20 cellular contexts compared by ENCODE assay signal in the genomic region with DNA sequence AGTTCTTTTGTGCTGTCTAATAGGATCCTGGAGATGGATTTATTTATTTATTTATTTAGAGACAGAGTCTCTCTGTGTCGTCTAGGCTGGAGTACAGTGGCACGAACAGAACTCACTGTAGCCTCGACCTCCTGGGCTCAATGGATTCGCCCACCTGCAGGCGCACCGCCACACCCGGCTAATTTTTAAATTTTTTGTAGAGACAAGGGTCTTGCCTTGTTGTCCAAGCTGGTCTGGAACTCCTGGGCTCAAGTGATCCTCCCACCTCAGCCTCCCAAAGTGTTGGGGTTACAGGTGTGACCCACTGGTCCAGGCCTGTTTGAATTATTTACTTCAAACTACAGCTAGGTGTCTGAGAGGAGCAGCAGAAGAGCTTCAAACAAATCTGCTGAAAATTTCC. TPM values are rescaled to one million over a fixed set of nuclear protein-coding genes. Genes with fewer than 3 reads are reported as not detected.
DNase-seq lines count a peak whose midpoint lies in the region; ATAC-seq and TF ChIP-seq lines count a peak whose summit lies in the region.
"Had no signal": no experiment of that assay in that cellular context is flagged by ENCODE, and none has a peak within 500 bp of the region (broad histone marks: within the 10 kb centered on the region; RNA-seq: fewer than 3 reads in every experiment).

No MANE protein-coding gene starts in this region.

- H3K4me2 ChIP-seq in OCI-LY7 (ENCODE audit: low read length) = peak overlapping the region; percentile 91
- H3K4me2 ChIP-seq: A549 had no signal

- peak overlapping the region; percentile 94 for H3K4me3 Mint-ChIP-seq in activated CD8-positive, alpha-beta T cell treated with anti-CD3 and anti-CD28 coated beads for 36 hours
- H3K4me3 Mint-ChIP-seq in activated CD8-positive, alpha-beta T cell treated with anti-CD3 and anti-CD28 coated beads, Interleukin-2, amount 10 ng/mL, durations not matched to agents 7 days and 5 days = no peak overlapping the region

- no peaks in the 10 kb centered on the region for H3K9me3 Mint-ChIP-seq in activated CD8-positive, alpha-beta T cell treated with anti-CD3 and anti-CD28 coated beads for 36 hours
- H3K9me3 Mint-ChIP-seq in activated CD8-positive, alpha-beta T cell treated with anti-CD3 and anti-CD28 coated beads, Interleukin-2, amount 10 ng/mL, durations not matched to agents 7 days and 5 days (ENCODE audit: insufficient read depth) = no peaks in the 10 kb centered on the region
- H3K9me3 Mint-ChIP-seq: effector memory CD8-positive, alpha-beta T cell had no signal

- H3K27me3 Mint-ChIP-seq in activated CD8-positive, alpha-beta T cell treated with anti-CD3 and anti-CD28 coated beads for 36 hours = no peaks in the 10 kb centered on the region
- H3K27me3 Mint-ChIP-seq in activated CD8-positive, alpha-beta T cell treated with anti-CD3 and anti-CD28 coated beads, Interleukin-2, amount 10 ng/mL, durations not matched to agents 7 days and 5 days (ENCODE audit: low read depth) = no peaks in the 10 kb centered on the region
- H3K27me3 Mint-ChIP-seq: effector memory CD8-positive, alpha-beta T cell had no signal

- H3K79me2 ChIP-seq in OCI-LY7 (ENCODE audit: insufficient read depth, low read depth, low read length) = peaks cover 26% of the 10 kb centered on the region

- DNase-seq in activated CD8-positive, alpha-beta T cell treated with anti-CD3 and anti-CD28 coated beads for 36 hours = no peak
- DNase-seq in activated CD8-positive, alpha-beta T cell treated with anti-CD3 and anti-CD28 coated beads, Interleukin-2, amount 10 ng/mL, durations not matched to agents 7 days and 5 days = no peak
- DNase-seq in OCI-LY7 (ENCODE audit: low spot score) (no peak), dorsolateral prefrontal cortex (peak in 1 of 10 donors; percentile 19), sciatic nerve (ENCODE audit: low spot score) (peak; percentile 3), testis (no peak), NCI-H510A treated with DMSO at 0.1 percent for 48 hours (lab: John Stamatoyannopoulos, UW) (no peak)
- DNase-seq in stimulated activated CD4-positive, alpha-beta T cell treated with anti-CD3 and anti-CD28 coated beads, Interleukin-1b, Interleukin-23, amount 100 ng/mL, for 48 hours = no peak
- DNase-seq: activated CD4-positive, alpha-beta T cell treated with anti-CD3 and anti-CD28 coated beads for 4 hours; central memory CD4-positive, alpha-beta T cell; NCI-H1105 treated with DMSO at 0.1 percent for 48 hours; NCI-H2107; NCI-H748 treated with DMSO at 0.1 percent for 48 hours; nephron progenitor cell; psoas muscle; SJCRH30 had no signal

- H3K36me3 Mint-ChIP-seq in activated CD8-positive, alpha-beta T cell treated with anti-CD3 and anti-CD28 coated beads for 36 hours (ENCODE audit: low read depth) = peaks cover 3% of the 10 kb centered on the region
- peaks cover 5% of the 10 kb centered on the region for H3K36me3 Mint-ChIP-seq in activated CD8-positive, alpha-beta T cell treated with anti-CD3 and anti-CD28 coated beads, Interleukin-2, amount 10 ng/mL, durations not matched to agents 7 days and 5 days (ENCODE audit: low read depth)

- peak overlapping the region; percentile 31 for H3K27ac Mint-ChIP-seq in activated CD8-positive, alpha-beta T cell treated with anti-CD3 and anti-CD28 coated beads for 36 hours
- no peak overlapping the region for H3K27ac Mint-ChIP-seq in activated CD8-positive, alpha-beta T cell treated with anti-CD3 and anti-CD28 coated beads, Interleukin-2, amount 10 ng/mL, durations not matched to agents 7 days and 5 days
- H3K27ac Mint-ChIP-seq: nephron progenitor cell had no signal

- H3K36me3 ChIP-seq in OCI-LY7 (ENCODE audit: insufficient read depth, low read length) = no peaks in the 10 kb centered on the region
- no peaks in the 10 kb centered on the region for H3K36me3 ChIP-seq in testis (ENCODE audit: low read depth, missing control alignments)
- H3K36me3 ChIP-seq: BLaER1 treated with 17β-estradiol and CSF1 and Interleukin-3, amounts not matched to agents 10 nM and 100 nM; SJCRH30; tibial nerve had no signal

- no TSS peak for BruUV-seq in OCI-LY7 (replicated peaks; lab: Mats Ljungman, UMichigan)

- H4K20me1 ChIP-seq in OCI-LY7 (ENCODE audit: insufficient read depth, low read length) = no peaks in the 10 kb centered on the region
- H4K20me1 ChIP-seq: BLaER1 treated with 17β-estradiol and CSF1 and Interleukin-3, amounts not matched to agents 10 nM and 100 nM had no signal

- intact Hi-C loops in activated CD8-positive, alpha-beta T cell treated with anti-CD3 and anti-CD28 coated beads for 36 hours (cut with micrococcal nuclease) = loop anchor here (5.0 kb wide), 1 partner anchor 79 kb away; no protein-coding TSS in a partner anchor
- intact Hi-C loops in OCI-LY7 (cut with micrococcal nuclease; ENCODE audit: unreplicated experiment) (no loop called here), dorsolateral prefrontal cortex (cut with DNase I) (no loop called here), sciatic nerve (cut with DNase I) (no loop called here), testis (cut with DNase I; ENCODE audit: low total_unique reads) (loop anchor here (10.0 kb wide), 1 partner anchor 47 kb away; no protein-coding TSS in a partner anchor)

- no peak overlapping the region for H3K27ac ChIP-seq in OCI-LY7 (ENCODE audit: low read depth, low read length, poor library complexity, severe bottlenecking)
- H3K27ac ChIP-seq in dorsolateral prefrontal cortex = peak overlapping the region in 35 of 59 donors; percentile 30 to 100 (median 100)
- H3K27ac ChIP-seq in testis = peak overlapping the region in 1 of 2 donors; percentile 100
- H3K27ac ChIP-seq: SJCRH30 had no signal

- TF ChIP-seq CTCF in activated CD8-positive, alpha-beta T cell treated with anti-CD3 and anti-CD28 coated beads for 36 hours (IDR thresholded peaks at IDR 0.05) = no peak
- TF ChIP-seq CTCF in OCI-LY7 (conservative IDR thresholded peaks at IDR 0.05; ENCODE audit: low read length) (no peak), dorsolateral prefrontal cortex (IDR thresholded peaks at IDR 0.05 in 54 of 56, conservative IDR thresholded peaks at IDR 0.05 in 2 of 56; ENCODE audit: low read depth in 1 of 56, partially characterized antibody in 56 of 56) (no peak), testis (IDR thresholded peaks at IDR 0.05) (no peak)

- ATAC-seq in activated CD8-positive, alpha-beta T cell treated with anti-CD3 and anti-CD28 coated beads for 36 hours = no peak
- no peak for ATAC-seq in activated CD8-positive, alpha-beta T cell treated with anti-CD3 and anti-CD28 coated beads, Interleukin-2, amount 10 ng/mL, durations not matched to agents 7 days and 5 days
- ATAC-seq in sciatic nerve = no peak
- ATAC-seq: A549; effector memory CD8-positive, alpha-beta T cell; psoas muscle had no signal

- no peaks in the 10 kb centered on the region for H3K9me3 ChIP-seq in OCI-LY7 (ENCODE audit: low read length)
- H3K9me3 ChIP-seq in testis = no peaks in the 10 kb centered on the region
- H3K9me3 ChIP-seq: A549, psoas muscle, SJCRH30, tibial nerve had no signal

- TF ChIP-seq POLR2A in testis (IDR thresholded peaks at IDR 0.05) = no peak

- no peaks in the 10 kb centered on the region for H3K9me2 ChIP-seq in OCI-LY7 (ENCODE audit: insufficient read depth, low read length)

- H3K27me3 ChIP-seq in dorsolateral prefrontal cortex (no peaks in the 10 kb centered on the region), testis (no peaks in the 10 kb centered on the region)
- H3K27me3 ChIP-seq: BLaER1 treated with 17β-estradiol and CSF1 and Interleukin-3, amounts not matched to agents 10 nM and 100 nM; SJCRH30; tibial nerve had no signal

- H2AFZ ChIP-seq in OCI-LY7 (ENCODE audit: low read length) = peak overlapping the region; percentile 30; the same call in 1 of the 2 replicates

- H3K4me3 ChIP-seq in OCI-LY7 (ENCODE audit: low read depth, low read length, poor library complexity, severe bottlenecking) = no peak overlapping the region
- H3K4me3 ChIP-seq in dorsolateral prefrontal cortex = peak overlapping the region in 5 of 59 donors; percentile 18 to 90 (median 30)
- H3K4me3 ChIP-seq in testis = peak overlapping the region in 1 of 2 donors; percentile 89
- H3K4me3 ChIP-seq: A549; BLaER1 treated with 17β-estradiol and CSF1 and Interleukin-3, amounts not matched to agents 10 nM and 100 nM; SJCRH30 had no signal

- WGBS in testis, 2 donors = 49 to 66% methylated on average over 7 of the region's 7 CpGs

- POLR2A ChIA-PET in activated CD8-positive, alpha-beta T cell treated with anti-CD3 and anti-CD28 coated beads for 36 hours (lab: Charles Lee) = interaction anchor here (1.1 to 4.8 kb wide), 2 partner anchors 10 to 78 kb away, joined by 3 to 85 read pairs; a partner anchor contains a TSS
- POLR2A ChIA-PET in activated CD8-positive, alpha-beta T cell treated with anti-CD3 and anti-CD28 coated beads, Interleukin-2, amount 10 ng/mL, durations not matched to agents 7 days and 5 days (lab: Charles Lee) = interaction anchor here (4.3 kb wide), 1 partner anchor 10 kb away, joined by 71 read pairs; a partner anchor contains a TSS
- POLR2A ChIA-PET in OCI-LY7 (lab: Charles Lee) = interaction anchor here (0.7 to 2.2 kb wide), 3 partner anchors 9 to 12 kb away, joined by 4 to 6 read pairs (median 6); a partner anchor contains a TSS

- peaks cover 20% of the 10 kb centered on the region for H3K4me1 Mint-ChIP-seq in activated CD8-positive, alpha-beta T cell treated with anti-CD3 and anti-CD28 coated beads for 36 hours (ENCODE audit: low read depth)
- peaks cover 24% of the 10 kb centered on the region for H3K4me1 Mint-ChIP-seq in activated CD8-positive, alpha-beta T cell treated with anti-CD3 and anti-CD28 coated beads, Interleukin-2, amount 10 ng/mL, durations not matched to agents 7 days and 5 days (ENCODE audit: low read depth)

- CTCF ChIA-PET in activated CD8-positive, alpha-beta T cell treated with anti-CD3 and anti-CD28 coated beads for 36 hours (lab: Charles Lee) = interaction anchor here (0.9 to 3.8 kb wide), 3 partner anchors 10 to 172 kb away, joined by 3 to 24 read pairs (median 3); a partner anchor contains a TSS
- CTCF ChIA-PET in activated CD8-positive, alpha-beta T cell treated with anti-CD3 and anti-CD28 coated beads, Interleukin-2, amount 10 ng/mL, durations not matched to agents 7 days and 5 days (lab: Charles Lee) = interaction anchor here (1.4 to 2.7 kb wide), 3 partner anchors 9 to 22 kb away, joined by 3 to 11 read pairs (median 7); a partner anchor contains a TSS
- CTCF ChIA-PET in OCI-LY7 (lab: Charles Lee; ENCODE audit: unreplicated experiment) = no interaction called here

- H3K4me1 ChIP-seq in OCI-LY7 (ENCODE audit: insufficient read depth, low read length, poor library complexity, severe bottlenecking) (peaks cover 50% of the 10 kb centered on the region), testis (no peaks in the 10 kb centered on the region)
- H3K4me1 ChIP-seq: SJCRH30 had no signal

RNA-seq across cellular contexts. Expression of a gene that starts 9.6 kb away (rescaled TPM):
- total RNA-seq in activated CD8-positive, alpha-beta T cell treated with anti-CD3 and anti-CD28 coated beads for 36 hours = 10 to 100 TPM; 59.8 to 60.3 TPM
- 10 to 100 TPM; 65.0 to 66.3 TPM for total RNA-seq in activated CD8-positive, alpha-beta T cell treated with anti-CD3 and anti-CD28 coated beads, Interleukin-2, amount 10 ng/mL, durations not matched to agents 7 days and 5 days
- total RNA-seq in OCI-LY7 (2014; rRNA removed; shearing (Covaris generic)) = 40.7 and 41.4 TPM in 2 replicates
- total RNA-seq in OCI-LY7 (2022) = 87.1 and 90.3 TPM in 2 replicates
- 100 to 1,000 TPM in 25 of 120 experiments, 10 to 100 TPM in 95; 64.4 to 134 (median 84.8) TPM for total RNA-seq in dorsolateral prefrontal cortex
- 97.7 TPM for total RNA-seq in sciatic nerve
- 10 to 100 TPM; 53.2 to 60.6 TPM for total RNA-seq in testis
- 54.8 TPM for polyA plus RNA-seq in testis (ENCODE audit: insufficient read depth, low read depth, low replicate concordance)

RNA-seq across cellular contexts. Expression of a gene that starts 30.5 kb away (rescaled TPM):
- 1 to 10 TPM; 2.5 to 2.8 TPM for total RNA-seq in activated CD8-positive, alpha-beta T cell treated with anti-CD3 and anti-CD28 coated beads for 36 hours
- 1 to 10 TPM; 2.4 to 2.8 TPM for total RNA-seq in activated CD8-positive, alpha-beta T cell treated with anti-CD3 and anti-CD28 coated beads, Interleukin-2, amount 10 ng/mL, durations not matched to agents 7 days and 5 days
- total RNA-seq in OCI-LY7 (2014; rRNA removed; shearing (Covaris generic)) = 12.4 and 15.0 TPM in 2 replicates
- total RNA-seq in OCI-LY7 (2022) (2.4 and 3.4 TPM in 2 replicates), dorsolateral prefrontal cortex (1 to 10 TPM in 119 of 120 experiments, under 1 TPM in 1; 0.97 to 5.3 (median 3.0) TPM), sciatic nerve (1.5 TPM), testis (1 to 10 TPM; 1.5 to 2.0 TPM)
- polyA plus RNA-seq in testis (ENCODE audit: insufficient read depth, low read depth, low replicate concordance) = 2.5 TPM

Comparison
In these comparisons a context has a peak if more than half of its experiments do, and no peak if none do; other contexts are left out.
1. intact Hi-C loops: an anchor here in activated CD8-positive, alpha-beta T cell treated with anti-CD3 and anti-CD28 coated beads for 36 hours (5.0 kb wide) and testis (10.0 kb wide); none called in OCI-LY7, dorsolateral prefrontal cortex and sciatic nerve.